11 cellular contexts compared by ENCODE assay signal in the genomic region with DNA sequence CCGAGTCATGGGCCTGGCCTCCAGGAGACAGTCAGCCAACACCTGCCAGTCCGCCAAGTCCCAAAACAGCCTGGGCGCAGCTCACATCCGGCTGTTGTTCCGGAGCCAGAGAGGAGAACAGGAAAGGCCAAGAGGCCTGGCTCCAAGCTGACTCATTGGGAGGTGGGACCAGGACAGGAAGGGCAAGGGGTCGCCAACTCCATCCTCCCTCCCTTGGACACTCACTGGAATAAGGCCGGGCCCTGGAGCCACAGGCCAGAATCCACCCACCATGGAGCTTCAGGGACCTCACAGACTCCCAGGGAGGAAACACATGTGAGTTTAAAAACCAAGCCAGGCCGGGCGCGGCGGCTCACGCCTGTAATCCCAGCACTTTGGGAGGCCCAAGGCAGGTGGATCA. TPM values are rescaled to one million over a fixed set of nuclear protein-coding genes. Genes with fewer than 3 reads are reported as not detected.
A peak's percentile ranks its signal among the peaks of the same experiment; 100 is the strongest.
DNase-seq lines count a peak whose midpoint lies in the region; ATAC-seq and TF ChIP-seq lines count a peak whose summit lies in the region.
"Had no signal": no experiment of that assay in that cellular context is flagged by ENCODE, and none has a peak within 500 bp of the region (broad histone marks: within the 10 kb centered on the region; RNA-seq: fewer than 3 reads in every experiment).

No MANE protein-coding gene starts in this region.

- H3K9me3 Mint-ChIP-seq in HFFc6: peaks cover 9% of the 10 kb centered on the region; the same call in 1 of the 2 replicates

- peak overlapping the region; percentile 22; the same call in 1 of the 2 replicates for H3K4me3 Mint-ChIP-seq in HFFc6

- peaks cover 17% of the 10 kb centered on the region for H3K36me3 Mint-ChIP-seq in HFFc6 (ENCODE audit: low read depth)

- DNase-seq in HFFc6: peak; percentile 62
- DNase-seq in left kidney (ENCODE audit: low read depth, low spot score): peak; percentile 26
- peak; percentile 89 for DNase-seq in stromal cell of bone marrow (ENCODE audit: low read depth)
- no peak for DNase-seq in NCI-H128 (lab: John Stamatoyannopoulos, UW; ENCODE audit: unreplicated experiment)
- DNase-seq in stimulated activated CD4-positive, alpha-beta T cell treated with anti-CD3 and anti-CD28 coated beads, Interleukin-15, amount 100 ng/mL, for 24 hours: no peak
- DNase-seq in NCI-H345 (lab: John Stamatoyannopoulos, UW): no peak
- DNase-seq: activated T-cell treated with anti-CD3 and anti-CD28 coated beads, Interleukin-2, amount 50 U/mL, for 1 hour; NCI-H1092 treated with DMSO at 0.1 percent for 48 hours had no signal

- TF ChIP-seq CTCF in HFFc6 (IDR thresholded peaks at IDR 0.05): no peak

- H3K27me3 Mint-ChIP-seq in HFFc6 (ENCODE audit: insufficient read depth): no peaks in the 10 kb centered on the region; the same call in 1 of the 2 replicates

- peak overlapping the region; percentile 90 for H3K27ac Mint-ChIP-seq in HFFc6

- H3K27ac ChIP-seq in cingulate gyrus (ENCODE audit: low read depth, low read length): peak overlapping the region; percentile 19
- H3K27ac ChIP-seq: SK-N-MC had no signal

- peaks cover 72% of the 10 kb centered on the region for H3K4me1 Mint-ChIP-seq in HFFc6 (ENCODE audit: low read depth)

- no peak for ATAC-seq in HG03135 (IDR thresholded peaks at IDR 0.05; ENCODE audit: unreplicated experiment)

RNA-seq across cellular contexts. Expression of gene CLIC4, which starts 25.1 kb away (rescaled TPM):
- 100 to 1,000 TPM; 517 to 729 (median 548) TPM for total RNA-seq in HFFc6 (2021; fragmentation: NEBNext Ultra II Directional; extraction: Animal tissue kit (Norgen Biotek cat#: 25700))

Comparison
In these comparisons a context has a peak if more than half of its experiments do, and no peak if none do; other contexts are left out.
1. DNase-seq: peak in HFFc6 (single experiment), left kidney (single experiment) and stromal cell of bone marrow (single experiment); none in NCI-H128 (single experiment), stimulated activated CD4-positive, alpha-beta T cell treated with anti-CD3 and anti-CD28 coated beads, Interleukin-15, amount 100 ng/mL, for 24 hours (single experiment) and NCI-H345 (single experiment).